Comparison of ENCODE assay signal across 15 cellular contexts in genomic region chr7:100363797-100364196, GRCh38. TPM values are rescaled to one million over a fixed set of nuclear protein-coding genes. Genes with fewer than 3 reads are reported as not detected.
DNase-seq lines count a peak whose midpoint lies in the region; ATAC-seq, FAIRE-seq and TF ChIP-seq lines count a peak whose summit lies in the region.
"Not testable (repeated sequence)": the region's sequence is repeated elsewhere in the genome, so short reads cannot be mapped to it uniquely, and the experiment has no call there.
"Had no signal": no experiment of that assay in that cellular context is flagged by ENCODE, and none has a peak within 500 bp of the region (broad histone marks: within the 10 kb centered on the region; RNA-seq: fewer than 3 reads in every experiment).

No MANE protein-coding gene starts in this region.

- not testable (repeated sequence) for DNase-seq in K562 (ENCODE audit: extremely low read depth in 1 of 4, low spot score in 3 of 4); effector memory CD8-positive, alpha-beta T cell; memory B cell (ENCODE audit: low spot score in 2 of 2); natural killer cell; stimulated activated effector memory CD8-positive, alpha-beta T cell treated with anti-CD3 and anti-CD28 coated beads, Interleukin-12 subunit alpha, Interleukin-12 subunit beta, amount 100 ng/mL, for 72 hours (ENCODE audit: low spot score in 2 of 2)

- FAIRE-seq in K562 (lab: Jason Lieb, UNC), result not testable (repeated sequence)

- POLR2A ChIA-PET in K562 (lab: Yijun Ruan, JAX), result interaction anchor here (0.6 to 1.9 kb wide), 4 partner anchors 9 to 197 kb away, joined by 3 to 6 read pairs (median 4); no protein-coding TSS in a partner anchor

- peak; percentile 64 for TF ChIP-seq POLR2A in K562 (conservative IDR thresholded peaks at IDR 0.05)

- not testable (repeated sequence) for H3K79me2 ChIP-seq in K562 (ENCODE audit: control insufficient read depth, insufficient read depth, low read length)

- H3K9ac ChIP-seq in K562 (ENCODE audit: insufficient read depth in 1 of 2, low read depth in 2 of 2, low read length in 2 of 2), result not testable (repeated sequence)

- H2AFZ ChIP-seq in K562 (ENCODE audit: low read depth, low read length), result not testable (repeated sequence)

- H3K36me3 ChIP-seq in K562 (ENCODE audit: control insufficient read depth, insufficient read depth, low read length), result peaks cover 66% of the 10 kb centered on the region

- not testable (repeated sequence) for H3K27me3 Mint-ChIP-seq in IgD-negative memory B cell; effector memory CD8-positive, alpha-beta T cell; memory B cell; natural killer cell (ENCODE audit: low read depth in 2 of 2)

- CTCF ChIA-PET in K562 (lab: Yijun Ruan, JAX; ENCODE audit: low intra/inter-chr PET ratio), result not testable (repeated sequence)

- peak overlapping the region in 1 of 4 donors; percentile 73 for H3K4me3 Mint-ChIP-seq in IgD-negative memory B cell
- H3K4me3 Mint-ChIP-seq in effector memory CD8-positive, alpha-beta T cell; memory B cell; natural killer cell; stimulated activated effector memory CD8-positive, alpha-beta T cell treated with anti-CD3 and anti-CD28 coated beads, Interleukin-12 subunit alpha, Interleukin-12 subunit beta, amount 100 ng/mL, for 72 hours: not testable (repeated sequence)

- not testable (repeated sequence) for H3K9me1 ChIP-seq in K562 (ENCODE audit: control insufficient read depth, insufficient read depth, low read length)

- not testable (repeated sequence) for ATAC-seq in K562; effector memory CD8-positive, alpha-beta T cell (replicated peaks); memory B cell (ENCODE audit: low read depth); natural killer cell; stimulated activated effector memory CD8-positive, alpha-beta T cell treated with anti-CD3 and anti-CD28 coated beads, Interleukin-12 subunit alpha, Interleukin-12 subunit beta, amount 100 ng/mL, for 72 hours

- not testable (repeated sequence) for H4K20me1 ChIP-seq in K562 (replicated peaks; ENCODE audit: control insufficient read depth, insufficient read depth, low read length)

- in situ Hi-C loops in K562 (cut with MboI), result not testable (repeated sequence)

- TF ChIP-seq RAD21 in K562 (CRISPR knock-in tag; conservative IDR thresholded peaks at IDR 0.05 in 1 of 2, IDR thresholded peaks at IDR 0.05 in 1 of 2), result not testable (repeated sequence)

- H3K4me1 Mint-ChIP-seq in IgD-negative memory B cell, result peaks cover 37 to 44% (median 40%) of the 10 kb centered on the region in 3 donors
- peaks cover 36% of the 10 kb centered on the region in 2 donors for H3K4me1 Mint-ChIP-seq in effector memory CD8-positive, alpha-beta T cell (ENCODE audit: low read depth in 2 of 2)
- peaks cover 35% of the 10 kb centered on the region for H3K4me1 Mint-ChIP-seq in memory B cell
- H3K4me1 Mint-ChIP-seq in natural killer cell, result peaks cover 50 to 61% of the 10 kb centered on the region in 2 donors
- H3K4me1 Mint-ChIP-seq in stimulated activated effector memory CD8-positive, alpha-beta T cell treated with anti-CD3 and anti-CD28 coated beads, Interleukin-12 subunit alpha, Interleukin-12 subunit beta, amount 100 ng/mL, for 72 hours, result peaks cover 51% of the 10 kb centered on the region

- not testable (repeated sequence) for TF ChIP-seq CTCF in K562 (IDR thresholded peaks at IDR 0.05 in 2 of 3, conservative IDR thresholded peaks at IDR 0.05 in 1 of 3; ENCODE audit: insufficient read depth in 2 of 3, low read depth in 1 of 3, low read length in 3 of 3); natural killer cell (IDR thresholded peaks at IDR 0.05)

- H3K27ac Mint-ChIP-seq in IgD-negative memory B cell, result peak overlapping the region; percentile 59 to 77 (median 67)
- H3K27ac Mint-ChIP-seq in effector memory CD8-positive, alpha-beta T cell, result peak overlapping the region; percentile 93 to 95
- H3K27ac Mint-ChIP-seq in memory B cell, result peak overlapping the region; percentile 94
- H3K27ac Mint-ChIP-seq in natural killer cell, result peak overlapping the region; percentile 96
- peak overlapping the region; percentile 52 for H3K27ac Mint-ChIP-seq in stimulated activated effector memory CD8-positive, alpha-beta T cell treated with anti-CD3 and anti-CD28 coated beads, Interleukin-12 subunit alpha, Interleukin-12 subunit beta, amount 100 ng/mL, for 72 hours

- not testable (repeated sequence) for H3K36me3 Mint-ChIP-seq in IgD-negative memory B cell
- H3K36me3 Mint-ChIP-seq in effector memory CD8-positive, alpha-beta T cell (ENCODE audit: insufficient read depth), result peaks cover 72% of the 10 kb centered on the region
- H3K36me3 Mint-ChIP-seq in memory B cell (peaks cover 29% of the 10 kb centered on the region), natural killer cell (peaks cover 23% of the 10 kb centered on the region)
- H3K36me3 Mint-ChIP-seq in stimulated activated effector memory CD8-positive, alpha-beta T cell treated with anti-CD3 and anti-CD28 coated beads, Interleukin-12 subunit alpha, Interleukin-12 subunit beta, amount 100 ng/mL, for 72 hours, result peaks cover 88% of the 10 kb centered on the region

- not testable (repeated sequence) for H3K27ac ChIP-seq in K562 (ENCODE audit: extremely low read depth, low read depth, low read length)

- not testable (repeated sequence) for H3K4me2 ChIP-seq in K562 (ENCODE audit: insufficient read depth, low read length)

- intact Hi-C loops in K562 (cut with micrococcal nuclease); natural killer cell (cut with micrococcal nuclease): not testable (repeated sequence)

- H3K4me1 ChIP-seq in K562 (replicated peaks in 1 of 2; ENCODE audit: control insufficient read depth in 2 of 2, insufficient read depth in 2 of 2, low read length in 2 of 2), result not testable (repeated sequence)

- TF ChIP-seq EP300 in K562 (IDR thresholded peaks at IDR 0.05; ENCODE audit: low read length), result not testable (repeated sequence)

- not testable (repeated sequence) for BruUV-seq in K562 (replicated peaks; lab: Mats Ljungman, UMichigan)

- H3K27me3 ChIP-seq in K562 (ENCODE audit: control insufficient read depth in 2 of 2, insufficient read depth in 2 of 2, low read length in 2 of 2), result not testable (repeated sequence)

- WGBS in K562 (ENCODE audit: insufficient coverage, low coverage, missing lambda C conversion rate), result 94% methylated on average over 7 of the region's 7 CpGs

- not testable (repeated sequence) for H3K4me3 ChIP-seq in K562

- not testable (repeated sequence) for H3K9me3 ChIP-seq in K562 (replicated peaks; ENCODE audit: control insufficient read depth, insufficient read depth, low read depth, low read length)

- H3K9me3 Mint-ChIP-seq in IgD-negative memory B cell; effector memory CD8-positive, alpha-beta T cell; memory B cell; natural killer cell; stimulated activated effector memory CD8-positive, alpha-beta T cell treated with anti-CD3 and anti-CD28 coated beads, Interleukin-12 subunit alpha, Interleukin-12 subunit beta, amount 100 ng/mL, for 72 hours: not testable (repeated sequence)

RNA-seq across cellular contexts. Expression of gene PILRB, which starts 5.9 kb away (rescaled TPM):
- 14.3 TPM for polyA plus RNA-seq in IgD-negative memory B cell
- 248 and 523 TPM in 2 replicates for total RNA-seq in K562 (2011; cell fraction: chromatin; rRNA removed; ENCODE audit: low replicate concordance)
- total RNA-seq in K562 (2011; cell fraction: nucleolus; rRNA removed), result 303 and 304 TPM in 2 replicates
- 245 and 257 TPM in 2 replicates for total RNA-seq in K562 (2011; cell fraction: nucleoplasm; rRNA removed)
- 37.0 and 37.7 TPM in 2 replicates for total RNA-seq in K562 (2014; rRNA removed)
- 14.4 and 25.4 TPM in 2 replicates for total RNA-seq in K562 (2014; rRNA removed; fragmentation: Illumina TruSeq; extraction: Trizol)
- 30.7 and 32.3 TPM in 2 replicates for total RNA-seq in K562 (2015; rRNA removed; fragmentation: Illumina TruSeq; extraction: Trizol)
- 39.0 and 45.3 TPM in 2 replicates for total RNA-seq in K562 (2021)
- polyA plus RNA-seq in K562 (2011; rRNA removed), result 39.2 and 56.1 TPM in 2 replicates
- polyA plus RNA-seq in K562 (2011; cell fraction: cytosol; rRNA removed), result 30.7 and 45.8 TPM in 2 replicates
- 448 and 634 TPM in 2 replicates for polyA plus RNA-seq in K562 (2011; cell fraction: nucleus; rRNA removed)
- polyA plus RNA-seq in K562 (2012), result 39.7 and 51.9 TPM in 2 replicates
- polyA plus RNA-seq in K562 (2014; fragmentation: Illumina TruSeq; extraction: Trizol), result 49.9 and 56.7 TPM in 2 replicates
- 1 to 10 TPM; 6.2 to 7.1 TPM for polyA plus RNA-seq in K562 (2014; fragmentation: Nextera tagmentation; extraction: Ambion mirVana)
- polyA plus RNA-seq in K562 (2014; rRNA removed), result 94.6 and 99.3 TPM in 2 replicates
- 8.3 and 12.6 TPM in 2 replicates for polyA minus RNA-seq in K562 (2011; rRNA and poly(A)+ RNA removed)
- 2.9 and 8.4 TPM in 2 replicates for polyA minus RNA-seq in K562 (2011; cell fraction: cytosol; rRNA and poly(A)+ RNA removed)
- polyA minus RNA-seq in K562 (2011; cell fraction: nucleus; rRNA and poly(A)+ RNA removed), result 43.1 and 49.8 TPM in 2 replicates
- 100 to 1,000 TPM; 143 to 206 (median 157) TPM for total RNA-seq in natural killer cell

RNA-seq across cellular contexts. Expression of gene PILRA, which starts 9.5 kb away (rescaled TPM):
- polyA plus RNA-seq in IgD-negative memory B cell (2.3 TPM), K562 (2011; rRNA removed) (1.8 and 3.1 TPM in 2 replicates), K562 (2014; fragmentation: Illumina TruSeq; extraction: Trizol) (0.73 and 0.93 TPM in 2 replicates), K562 (2014; fragmentation: Nextera tagmentation; extraction: Ambion mirVana) (under 1 TPM; 0.13 to 0.21 TPM), K562 (2014; rRNA removed) (0.62 and 1.6 TPM in 2 replicates)
- 9.0 and 11.0 TPM in 2 replicates for total RNA-seq in K562 (2011; cell fraction: chromatin; rRNA removed; ENCODE audit: low replicate concordance)
- 5.9 and 6.2 TPM in 2 replicates for total RNA-seq in K562 (2011; cell fraction: nucleolus; rRNA removed)
- 8.1 and 8.8 TPM in 2 replicates for total RNA-seq in K562 (2011; cell fraction: nucleoplasm; rRNA removed)
- total RNA-seq in K562 (2014; rRNA removed) (0.23 and 0.41 TPM in 2 replicates), K562 (2014; rRNA removed; fragmentation: Illumina TruSeq; extraction: Trizol) (0.32 and 0.47 TPM in 2 replicates), K562 (2015; rRNA removed; fragmentation: Illumina TruSeq; extraction: Trizol) (0.34 and 0.65 TPM in 2 replicates), K562 (2021) (0.83 and 0.95 TPM in 2 replicates), natural killer cell (10 to 100 TPM; 18.8 to 38.8 (median 29.4) TPM)
- polyA plus RNA-seq in K562 (2011; cell fraction: cytosol; rRNA removed), result 1.8 and 3.1 TPM in 2 replicates
- 12.1 and 14.8 TPM in 2 replicates for polyA plus RNA-seq in K562 (2011; cell fraction: nucleus; rRNA removed)
- polyA plus RNA-seq in K562 (2012), result 0.79 and 2.9 TPM in 2 replicates
- polyA minus RNA-seq in K562 (2011; rRNA and poly(A)+ RNA removed), result 0.30 TPM in 1 of 2 replicates, not detected in the other
- polyA minus RNA-seq in K562 (2011; cell fraction: cytosol; rRNA and poly(A)+ RNA removed), result not detected in 2 replicates
- polyA minus RNA-seq in K562 (2011; cell fraction: nucleus; rRNA and poly(A)+ RNA removed), result 1.1 and 1.6 TPM in 2 replicates
- total RNA-seq: A172, GM23248 had no signal

RNA-seq across cellular contexts. Expression of gene SPDYE3, which starts 56.3 kb away (rescaled TPM):
- polyA plus RNA-seq in IgD-negative memory B cell (9.9 TPM), K562 (2011; rRNA removed) (0.04 TPM in 1 of 2 replicates, not detected in the other), K562 (2014; fragmentation: Illumina TruSeq; extraction: Trizol) (not detected in 2 replicates), K562 (2014; fragmentation: Nextera tagmentation; extraction: Ambion mirVana) (1 to 10 TPM; 1.2 to 3.3 TPM), K562 (2014; rRNA removed) (not detected in 2 replicates)
- 0.21 and 0.53 TPM in 2 replicates for total RNA-seq in K562 (2011; cell fraction: chromatin; rRNA removed; ENCODE audit: low replicate concordance)
- total RNA-seq in K562 (2011; cell fraction: nucleolus; rRNA removed), result not detected in 2 replicates
- not detected in 2 replicates for total RNA-seq in K562 (2011; cell fraction: nucleoplasm; rRNA removed)
- total RNA-seq in K562 (2014; rRNA removed) (not detected in 2 replicates), K562 (2014; rRNA removed; fragmentation: Illumina TruSeq; extraction: Trizol) (not detected in 2 replicates), K562 (2015; rRNA removed; fragmentation: Illumina TruSeq; extraction: Trizol) (not detected in 2 replicates), K562 (2021) (not detected in 2 replicates), natural killer cell (not detected)
- polyA plus RNA-seq in K562 (2011; cell fraction: cytosol; rRNA removed), result not detected in 2 replicates
- polyA plus RNA-seq in K562 (2011; cell fraction: nucleus; rRNA removed), result not detected in 2 replicates
- polyA plus RNA-seq in K562 (2012), result 6.0 and 10.3 TPM in 2 replicates
- not detected in 2 replicates for polyA minus RNA-seq in K562 (2011; rRNA and poly(A)+ RNA removed)
- not detected in 2 replicates for polyA minus RNA-seq in K562 (2011; cell fraction: cytosol; rRNA and poly(A)+ RNA removed)
- polyA minus RNA-seq in K562 (2011; cell fraction: nucleus; rRNA and poly(A)+ RNA removed), result not detected in 2 replicates
- total RNA-seq: A172; A673; CD4-positive, CD25-positive, alpha-beta regulatory T cell; CD8-positive, alpha-beta memory T cell; GM12878; GM23248; H1; H7 had no signal
- polyA plus RNA-seq: BJ, H1 had no signal
